1 cellular context compared by ENCODE assay signal in genomic region chr9:96449844-96450612, GRCh38.
TF ChIP-seq lines count a peak whose summit lies in the region.

Gene HABP4, plus strand, starts transcription at chr9:96450169. Its CDS starts 111 bp downstream, at chr9:96450280.

TF ChIP-seq in HepG2, 621 proteins besides CTCF, POLR2A, EP300 and RAD21 (continued from another document and continues in another):
- TF ChIP-seq ZNF407 (CRISPR knock-in tag; IDR thresholded peaks at IDR 0.05; ENCODE audit: not compliant biosample characterization) (no peak), NFYB (CRISPR knock-in tag; IDR thresholded peaks at IDR 0.05) (peak; percentile 82), ZNF567 (CRISPR knock-in tag; IDR thresholded peaks at IDR 0.05; ENCODE audit: borderline replicate concordance) (no peak), ZNF672 (CRISPR knock-in tag; IDR thresholded peaks at IDR 0.05) (no peak), RFX5 (IDR thresholded peaks at IDR 0.05; ENCODE audit: low read depth, low read length) (peak; percentile 82), ZFY (CRISPR knock-in tag; IDR thresholded peaks at IDR 0.05) (peak; percentile 52; the same call in 1 of the 2 replicates), SRSF1 (optimal IDR thresholded peaks at IDR 0.05; ENCODE audit: low read depth, low read length) (no peak), ZNF280D (CRISPR knock-in tag; IDR thresholded peaks at IDR 0.05) (no peak), ZNF776 (CRISPR knock-in tag; IDR thresholded peaks at IDR 0.05) (no peak), BRF2 (CRISPR knock-in tag; IDR thresholded peaks at IDR 0.05) (0 out of 2 replicates have a peak, but pooled peaks have one; percentile 2), ZBTB38 (CRISPR knock-in tag; IDR thresholded peaks at IDR 0.05) (no peak), ZFP37 (CRISPR knock-in tag; IDR thresholded peaks at IDR 0.05; ENCODE audit: borderline replicate concordance) (0 out of 2 replicates have a peak, but pooled peaks have one; percentile 57), FOXC1 (CRISPR knock-in tag; IDR thresholded peaks at IDR 0.05; ENCODE audit: borderline replicate concordance) (0 out of 2 replicates have a peak, but pooled peaks have one; percentile 20), ZFP41 (CRISPR knock-in tag; IDR thresholded peaks at IDR 0.05; ENCODE audit: borderline replicate concordance) (no peak), NFE2L1 (CRISPR knock-in tag; IDR thresholded peaks at IDR 0.05; ENCODE audit: borderline replicate concordance) (no peak), ZNF615 (CRISPR knock-in tag; IDR thresholded peaks at IDR 0.05; ENCODE audit: borderline replicate concordance) (no peak), ZNF329 (CRISPR knock-in tag; IDR thresholded peaks at IDR 0.05; ENCODE audit: low read depth) (0 out of 2 replicates have a peak, but pooled peaks have one; percentile 36), CAMTA2 (CRISPR knock-in tag; IDR thresholded peaks at IDR 0.05; ENCODE audit: borderline replicate concordance) (no peak), ZSCAN29 (CRISPR knock-in tag; conservative IDR thresholded peaks at IDR 0.05) (0 out of 2 replicates have a peak, but pooled peaks have one; percentile 29), ZNF770 (CRISPR knock-in tag; IDR thresholded peaks at IDR 0.05) (no peak; the same call in 1 of the 2 replicates), KLF6 (CRISPR knock-in tag; IDR thresholded peaks at IDR 0.05) (0 out of 2 replicates have a peak, but pooled peaks have one; percentile 43), HMGA1 (CRISPR knock-in tag; conservative IDR thresholded peaks at IDR 0.05) (no peak), IRF1 (CRISPR knock-in tag; IDR thresholded peaks at IDR 0.05; ENCODE audit: low read depth) (no peak), GABPA (IDR thresholded peaks at IDR 0.05; ENCODE audit: low read depth, low read length) (no peak), GABPA (CRISPR knock-in tag; IDR thresholded peaks at IDR 0.05; ENCODE audit: low read depth) (no peak), ZNF136 (CRISPR knock-in tag; IDR thresholded peaks at IDR 0.05; ENCODE audit: low read depth) (no peak), ZNF263 (CRISPR knock-in tag; IDR thresholded peaks at IDR 0.05) (peak; percentile 10; the same call in 1 of the 2 replicates), ZBTB43 (CRISPR knock-in tag; conservative IDR thresholded peaks at IDR 0.05) (0 out of 2 replicates have a peak, but pooled peaks have one; percentile 12), ZNF670 (CRISPR knock-in tag; IDR thresholded peaks at IDR 0.05; ENCODE audit: borderline replicate concordance) (peak; percentile 20; the same call in 1 of the 2 replicates), ZNF639 (CRISPR knock-in tag; conservative IDR thresholded peaks at IDR 0.05) (peak; percentile 9; the same call in 1 of the 2 replicates), ZNF761 (CRISPR knock-in tag; conservative IDR thresholded peaks at IDR 0.05) (0 out of 2 replicates have a peak, but pooled peaks have one; percentile 31), NR2C2 (CRISPR knock-in tag; IDR thresholded peaks at IDR 0.05; ENCODE audit: borderline replicate concordance) (peak; percentile 40; the same call in 1 of the 2 replicates), ZBTB21 (CRISPR knock-in tag; IDR thresholded peaks at IDR 0.05) (no peak), ZNF607 (CRISPR knock-in tag; IDR thresholded peaks at IDR 0.05; ENCODE audit: borderline replicate concordance) (no peak), ZNF496 (CRISPR knock-in tag; IDR thresholded peaks at IDR 0.05; ENCODE audit: insufficient replicate concordance) (no peak), CERS6 (CRISPR knock-in tag; IDR thresholded peaks at IDR 0.05) (no peak), GLMP (CRISPR knock-in tag; IDR thresholded peaks at IDR 0.05; ENCODE audit: borderline replicate concordance) (no peak), SMC3 (IDR thresholded peaks at IDR 0.05; ENCODE audit: low read length) (no peak), TOPORS (CRISPR knock-in tag; IDR thresholded peaks at IDR 0.05) (no peak), YEATS4 (CRISPR knock-in tag; IDR thresholded peaks at IDR 0.05; ENCODE audit: borderline replicate concordance) (peak; percentile 34; the same call in 1 of the 2 replicates)
